1 cellular context compared by ENCODE assay signal in genomic region chr19:30391554-30392551, GRCh38.
TF ChIP-seq lines count a peak whose summit lies in the region.

No MANE protein-coding gene starts in this region.

TF ChIP-seq in HepG2, 621 proteins besides CTCF, POLR2A, EP300 and RAD21 (continued from another document):
- TF ChIP-seq ZNF276 (CRISPR knock-in tag; IDR thresholded peaks at IDR 0.05; ENCODE audit: low read depth) (no peak), EED (CRISPR knock-in tag; IDR thresholded peaks at IDR 0.05) (no peak), JUNB (CRISPR knock-in tag; IDR thresholded peaks at IDR 0.05; ENCODE audit: borderline replicate concordance) (no peak), HHEX (CRISPR knock-in tag; IDR thresholded peaks at IDR 0.05) (no peak), ZNF780A (CRISPR knock-in tag; IDR thresholded peaks at IDR 0.05) (no peak), ESRRA (CRISPR knock-in tag; IDR thresholded peaks at IDR 0.05; ENCODE audit: low read depth) (no peak), ZFAT (CRISPR knock-in tag; conservative IDR thresholded peaks at IDR 0.05) (no peak), HIVEP1 (CRISPR knock-in tag; IDR thresholded peaks at IDR 0.05) (no peak), ZNF326 (CRISPR knock-in tag; IDR thresholded peaks at IDR 0.05; ENCODE audit: borderline replicate concordance) (no peak)
- TF ChIP-seq, protein P1, sequence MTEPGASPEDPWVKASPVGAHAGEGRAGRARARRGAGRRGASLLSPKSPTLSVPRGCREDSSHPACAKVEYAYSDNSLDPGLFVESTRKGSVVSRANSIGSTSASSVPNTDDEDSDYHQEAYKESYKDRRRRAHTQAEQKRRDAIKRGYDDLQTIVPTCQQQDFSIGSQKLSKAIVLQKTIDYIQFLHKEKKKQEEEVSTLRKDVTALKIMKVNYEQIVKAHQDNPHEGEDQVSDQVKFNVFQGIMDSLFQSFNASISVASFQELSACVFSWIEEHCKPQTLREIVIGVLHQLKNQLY (CRISPR knock-in tag; IDR thresholded peaks at IDR 0.05), result no peak
- TF ChIP-seq, protein P2, sequence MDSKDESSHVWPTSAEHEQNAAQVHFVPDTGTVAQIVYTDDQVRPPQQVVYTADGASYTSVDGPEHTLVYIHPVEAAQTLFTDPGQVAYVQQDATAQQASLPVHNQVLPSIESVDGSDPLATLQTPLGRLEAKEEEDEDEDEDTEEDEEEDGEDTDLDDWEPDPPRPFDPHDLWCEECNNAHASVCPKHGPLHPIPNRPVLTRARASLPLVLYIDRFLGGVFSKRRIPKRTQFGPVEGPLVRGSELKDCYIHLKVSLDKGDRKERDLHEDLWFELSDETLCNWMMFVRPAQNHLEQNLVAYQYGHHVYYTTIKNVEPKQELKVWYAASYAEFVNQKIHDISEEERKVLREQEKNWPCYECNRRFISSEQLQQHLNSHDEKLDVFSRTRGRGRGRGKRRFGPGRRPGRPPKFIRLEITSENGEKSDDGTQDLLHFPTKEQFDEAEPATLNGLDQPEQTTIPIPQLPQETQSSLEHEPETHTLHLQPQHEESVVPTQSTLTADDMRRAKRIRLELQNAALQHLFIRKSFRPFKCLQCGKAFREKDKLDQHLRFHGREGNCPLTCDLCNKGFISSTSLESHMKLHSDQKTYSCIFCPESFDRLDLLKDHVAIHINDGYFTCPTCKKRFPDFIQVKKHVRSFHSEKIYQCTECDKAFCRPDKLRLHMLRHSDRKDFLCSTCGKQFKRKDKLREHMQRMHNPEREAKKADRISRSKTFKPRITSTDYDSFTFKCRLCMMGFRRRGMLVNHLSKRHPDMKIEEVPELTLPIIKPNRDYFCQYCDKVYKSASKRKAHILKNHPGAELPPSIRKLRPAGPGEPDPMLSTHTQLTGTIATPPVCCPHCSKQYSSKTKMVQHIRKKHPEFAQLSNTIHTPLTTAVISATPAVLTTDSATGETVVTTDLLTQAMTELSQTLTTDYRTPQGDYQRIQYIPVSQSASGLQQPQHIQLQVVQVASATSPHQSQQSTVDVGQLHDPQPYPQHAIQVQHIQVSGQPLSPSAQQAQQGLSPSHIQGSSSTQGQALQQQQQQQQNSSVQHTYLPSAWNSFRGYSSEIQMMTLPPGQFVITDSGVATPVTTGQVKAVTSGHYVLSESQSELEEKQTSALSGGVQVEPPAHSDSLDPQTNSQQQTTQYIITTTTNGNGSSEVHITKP (CRISPR knock-in tag; IDR thresholded peaks at IDR 0.05; ENCODE audit: low read depth), result no peak
